ENCODE assay signal across 8 cellular contexts in the genomic region with DNA sequence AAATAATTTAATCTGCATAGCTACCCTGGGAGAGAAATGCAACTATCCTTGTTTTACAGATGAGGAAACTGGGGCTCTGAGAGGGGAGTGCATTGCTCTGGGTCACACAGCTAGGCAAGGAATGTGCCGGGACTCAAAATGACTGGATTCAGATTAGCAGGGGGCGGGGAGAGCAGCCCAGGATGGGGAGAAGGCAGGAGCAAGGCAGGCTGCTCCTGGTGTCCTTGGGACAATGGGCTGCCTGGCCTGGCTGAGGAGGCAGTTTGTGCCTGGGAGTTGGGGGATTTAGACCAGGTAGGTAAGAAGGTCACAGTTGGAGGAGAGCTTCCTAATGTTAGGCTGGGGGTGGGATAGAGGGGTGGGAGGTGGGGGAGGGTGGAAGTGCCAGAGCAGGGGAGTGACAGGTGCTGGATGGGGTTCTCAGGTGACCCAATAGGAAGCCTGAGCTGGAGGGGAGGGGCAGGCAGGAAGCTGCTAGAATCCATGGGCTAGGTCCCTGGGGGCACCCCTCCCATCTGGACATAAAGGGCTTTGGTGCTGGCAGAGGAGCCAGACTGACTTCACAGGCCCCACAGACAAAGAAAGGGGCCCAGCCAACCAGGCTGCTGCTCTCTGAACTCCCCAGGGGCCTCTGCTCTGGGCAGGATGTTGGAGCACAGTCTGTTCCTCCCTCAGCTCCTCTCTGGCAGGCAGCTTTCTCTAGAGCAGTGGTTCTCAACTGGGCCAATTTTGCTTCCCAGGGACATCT. TPM values are rescaled to one million over a fixed set of nuclear protein-coding genes. Genes with fewer than 3 reads are reported as not detected.
A peak's percentile ranks its signal among the peaks of the same experiment; 100 is the strongest.
DNase-seq lines count a peak whose midpoint lies in the region; ATAC-seq and TF ChIP-seq lines count a peak whose summit lies in the region.

No MANE protein-coding gene starts in this region.

- no peak for ATAC-seq in activated CD4-positive, alpha-beta T cell treated with anti-CD3 and anti-CD28 coated beads for 36 hours
- ATAC-seq in activated T-helper 17 cell treated with anti-CD3 and anti-CD28 coated beads, Interleukin-2, amount 50 U/mL, for 72 hours (replicated peaks), result no peak
- no peak for ATAC-seq in GM19324 (IDR thresholded peaks at IDR 0.05; ENCODE audit: low FRiP score, unreplicated experiment)

- POLR2A ChIA-PET in activated CD4-positive, alpha-beta T cell treated with anti-CD3 and anti-CD28 coated beads, Interleukin-2, amount 10 ng/mL, durations not matched to agents 7 days and 5 days (lab: Charles Lee), result no interaction called here
- POLR2A ChIA-PET in activated CD4-positive, alpha-beta T cell treated with anti-CD3 and anti-CD28 coated beads for 36 hours (lab: Charles Lee), result no interaction called here

- peaks cover 7% of the 10 kb centered on the region for H3K4me1 Mint-ChIP-seq in activated CD4-positive, alpha-beta T cell treated with anti-CD3 and anti-CD28 coated beads, Interleukin-2, amount 10 ng/mL, durations not matched to agents 7 days and 5 days
- no peaks in the 10 kb centered on the region for H3K4me1 Mint-ChIP-seq in activated CD4-positive, alpha-beta T cell treated with anti-CD3 and anti-CD28 coated beads for 36 hours
- H3K4me1 Mint-ChIP-seq in activated T-helper 17 cell treated with anti-CD3 and anti-CD28 coated beads, Interleukin-2, amount 50 U/mL, for 72 hours, result no peaks in the 10 kb centered on the region

- peaks cover under 1 to 30% (median 10%) of the 10 kb centered on the region in 3 donors for H3K36me3 ChIP-seq in tibial artery

- no peak for DNase-seq in activated CD4-positive, alpha-beta T cell treated with anti-CD3 and anti-CD28 coated beads, Interleukin-2, amount 10 ng/mL, durations not matched to agents 7 days and 5 days
- DNase-seq in activated CD4-positive, alpha-beta T cell treated with anti-CD3 and anti-CD28 coated beads for 36 hours, result no peak
- DNase-seq in iPS DF 19.7 (ENCODE audit: low read depth, low spot score), result peak; percentile 89
- DNase-seq in tibial artery, result peak; percentile 85 to 95
- no peak for DNase-seq in SHP77 treated with DMSO at 0.1 percent for 48 hours (lab: John Stamatoyannopoulos, UW)
- no peak for DNase-seq in LoVo (ENCODE audit: low spot score)

- intact Hi-C loops in activated CD4-positive, alpha-beta T cell treated with anti-CD3 and anti-CD28 coated beads for 36 hours (cut with DNase I, micrococcal nuclease), result no loop called here
- intact Hi-C loops in tibial artery (cut with DNase I; ENCODE audit: low total_unique reads), result no loop called here

- H3K4me3 Mint-ChIP-seq in activated CD4-positive, alpha-beta T cell treated with anti-CD3 and anti-CD28 coated beads, Interleukin-2, amount 10 ng/mL, durations not matched to agents 7 days and 5 days, result no peak overlapping the region
- no peak overlapping the region for H3K4me3 Mint-ChIP-seq in activated CD4-positive, alpha-beta T cell treated with anti-CD3 and anti-CD28 coated beads for 36 hours
- H3K4me3 Mint-ChIP-seq in activated T-helper 17 cell treated with anti-CD3 and anti-CD28 coated beads, Interleukin-2, amount 50 U/mL, for 72 hours, result no peak overlapping the region

- peak overlapping the region; percentile 75 to 77 for H3K27ac ChIP-seq in tibial artery

- H3K9me3 ChIP-seq in tibial artery, result no peaks in the 10 kb centered on the region

- H3K4me1 ChIP-seq in tibial artery, result peaks cover 0 to 33% (median 28%) of the 10 kb centered on the region in 4 donors

- peak overlapping the region; percentile 9 for H3K27ac Mint-ChIP-seq in activated CD4-positive, alpha-beta T cell treated with anti-CD3 and anti-CD28 coated beads, Interleukin-2, amount 10 ng/mL, durations not matched to agents 7 days and 5 days
- H3K27ac Mint-ChIP-seq in activated CD4-positive, alpha-beta T cell treated with anti-CD3 and anti-CD28 coated beads for 36 hours, result no peak overlapping the region
- H3K27ac Mint-ChIP-seq in activated T-helper 17 cell treated with anti-CD3 and anti-CD28 coated beads, Interleukin-2, amount 50 U/mL, for 72 hours, result peak overlapping the region; percentile 52

- no peak for TF ChIP-seq CTCF in tibial artery (IDR thresholded peaks at IDR 0.05)

- no peak overlapping the region for H3K4me3 ChIP-seq in tibial artery

- no peaks in the 10 kb centered on the region for H3K9me3 Mint-ChIP-seq in activated CD4-positive, alpha-beta T cell treated with anti-CD3 and anti-CD28 coated beads, Interleukin-2, amount 10 ng/mL, durations not matched to agents 7 days and 5 days
- no peaks in the 10 kb centered on the region for H3K9me3 Mint-ChIP-seq in activated CD4-positive, alpha-beta T cell treated with anti-CD3 and anti-CD28 coated beads for 36 hours (ENCODE audit: low read depth)
- no peaks in the 10 kb centered on the region for H3K9me3 Mint-ChIP-seq in activated T-helper 17 cell treated with anti-CD3 and anti-CD28 coated beads, Interleukin-2, amount 50 U/mL, for 72 hours

- no peaks in the 10 kb centered on the region for H3K27me3 Mint-ChIP-seq in activated CD4-positive, alpha-beta T cell treated with anti-CD3 and anti-CD28 coated beads, Interleukin-2, amount 10 ng/mL, durations not matched to agents 7 days and 5 days
- no peaks in the 10 kb centered on the region for H3K27me3 Mint-ChIP-seq in activated CD4-positive, alpha-beta T cell treated with anti-CD3 and anti-CD28 coated beads for 36 hours
- no peaks in the 10 kb centered on the region for H3K27me3 Mint-ChIP-seq in activated T-helper 17 cell treated with anti-CD3 and anti-CD28 coated beads, Interleukin-2, amount 50 U/mL, for 72 hours

- CTCF ChIA-PET in activated CD4-positive, alpha-beta T cell treated with anti-CD3 and anti-CD28 coated beads, Interleukin-2, amount 10 ng/mL, durations not matched to agents 7 days and 5 days (lab: Charles Lee), result interaction anchor here (0.7 kb wide), 2 partner anchors 57 to 110 kb away, joined by 5 read pairs; no protein-coding TSS in a partner anchor
- CTCF ChIA-PET in activated CD4-positive, alpha-beta T cell treated with anti-CD3 and anti-CD28 coated beads for 36 hours (lab: Charles Lee), result no interaction called here

- no peaks in the 10 kb centered on the region for H3K27me3 ChIP-seq in tibial artery

- peaks cover 3% of the 10 kb centered on the region for H3K36me3 Mint-ChIP-seq in activated CD4-positive, alpha-beta T cell treated with anti-CD3 and anti-CD28 coated beads, Interleukin-2, amount 10 ng/mL, durations not matched to agents 7 days and 5 days (ENCODE audit: low read depth)
- peaks cover 7% of the 10 kb centered on the region for H3K36me3 Mint-ChIP-seq in activated CD4-positive, alpha-beta T cell treated with anti-CD3 and anti-CD28 coated beads for 36 hours (ENCODE audit: low read depth)
- peaks cover 16% of the 10 kb centered on the region for H3K36me3 Mint-ChIP-seq in activated T-helper 17 cell treated with anti-CD3 and anti-CD28 coated beads, Interleukin-2, amount 50 U/mL, for 72 hours (ENCODE audit: low read depth)

RNA-seq across cellular contexts. Expression of gene TRIM62, which starts 29.0 kb away (rescaled TPM):
- 10 to 100 TPM in 1 of 2 experiments, 1 to 10 TPM in 1; 9.3 to 10.2 TPM for total RNA-seq in activated CD4-positive, alpha-beta T cell treated with anti-CD3 and anti-CD28 coated beads, Interleukin-2, amount 10 ng/mL, durations not matched to agents 7 days and 5 days
- total RNA-seq in activated CD4-positive, alpha-beta T cell treated with anti-CD3 and anti-CD28 coated beads for 36 hours, result 1 to 10 TPM; 3.6 to 3.7 TPM
- total RNA-seq in activated T-helper 17 cell treated with anti-CD3 and anti-CD28 coated beads, Interleukin-2, amount 50 U/mL, for 72 hours, result 1 to 10 TPM; 4.3 to 6.5 TPM

Comparison
In these comparisons a context has a peak if more than half of its experiments do, and no peak if none do; other contexts are left out.
1. DNase-seq: peak in iPS DF 19.7 (single experiment) and tibial artery (2 of 2); none in activated CD4-positive, alpha-beta T cell treated with anti-CD3 and anti-CD28 coated beads, Interleukin-2, amount 10 ng/mL, durations not matched to agents 7 days and 5 days (single experiment), activated CD4-positive, alpha-beta T cell treated with anti-CD3 and anti-CD28 coated beads for 36 hours (single experiment), SHP77 treated with DMSO at 0.1 percent for 48 hours (single experiment) and LoVo (single experiment).